ENCODE assay signal across 12 cellular contexts in the genomic region with DNA sequence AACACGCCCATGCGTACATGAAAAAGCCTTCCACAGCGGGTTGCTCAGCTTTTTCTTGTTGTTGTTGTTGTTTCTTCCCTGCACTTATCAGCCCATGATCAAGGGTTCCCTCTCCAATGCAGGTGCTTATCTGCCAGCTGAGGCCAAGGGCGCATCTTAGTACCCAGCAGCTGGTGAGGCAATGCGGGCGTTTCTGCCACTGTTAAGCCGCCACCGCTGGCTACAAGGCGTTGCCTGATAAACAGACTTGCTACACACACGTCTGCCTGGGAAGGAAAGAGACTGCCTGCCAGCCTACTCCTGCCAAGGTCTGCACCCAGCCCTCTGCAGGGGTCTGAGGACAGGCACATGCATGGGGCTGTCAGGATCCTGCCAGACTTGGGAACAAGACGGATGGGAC.
A peak's percentile ranks its signal among the peaks of the same experiment; 100 is the strongest.
DNase-seq lines count a peak whose midpoint lies in the region; ATAC-seq and TF ChIP-seq lines count a peak whose summit lies in the region.
"Had no signal": no experiment of that assay in that cellular context is flagged by ENCODE, and none has a peak within 500 bp of the region (broad histone marks: within the 10 kb centered on the region; RNA-seq: fewer than 3 reads in every experiment).

No MANE protein-coding gene starts in this region.

- TF ChIP-seq CTCF in OCI-LY7 (conservative IDR thresholded peaks at IDR 0.05; ENCODE audit: low read length) (no peak), glutamatergic neuron (IDR thresholded peaks at IDR 0.05; ENCODE audit: partially characterized antibody, unreplicated experiment) (no peak)

- CTCF ChIA-PET in OCI-LY7 (lab: Charles Lee; ENCODE audit: unreplicated experiment): no interaction called here

- peak overlapping the region; percentile 63 for H3K4me2 ChIP-seq in OCI-LY7 (ENCODE audit: low read length)
- H3K4me2 ChIP-seq: BLaER1 had no signal

- no peaks in the 10 kb centered on the region for H3K9me2 ChIP-seq in OCI-LY7 (ENCODE audit: insufficient read depth, low read length)

- no peaks in the 10 kb centered on the region for H3K9me3 Mint-ChIP-seq in central memory CD8-positive, alpha-beta T cell
- peaks cover 4% of the 10 kb centered on the region for H3K9me3 Mint-ChIP-seq in glutamatergic neuron (ENCODE audit: unreplicated experiment)

- H3K4me3 Mint-ChIP-seq in central memory CD8-positive, alpha-beta T cell: no peak overlapping the region
- no peak overlapping the region for H3K4me3 Mint-ChIP-seq in glutamatergic neuron (ENCODE audit: unreplicated experiment)

- no peaks in the 10 kb centered on the region for H4K20me1 ChIP-seq in OCI-LY7 (ENCODE audit: insufficient read depth, low read length)
- H4K20me1 ChIP-seq: BLaER1 had no signal

- no peak overlapping the region for H3K27ac Mint-ChIP-seq in central memory CD8-positive, alpha-beta T cell (ENCODE audit: low read depth)
- H3K27ac Mint-ChIP-seq in glutamatergic neuron (ENCODE audit: unreplicated experiment): no peak overlapping the region

- H3K36me3 ChIP-seq in OCI-LY7 (ENCODE audit: insufficient read depth, low read length): no peaks in the 10 kb centered on the region
- H3K36me3 ChIP-seq: BLaER1 had no signal

- POLR2A ChIA-PET in OCI-LY7 (lab: Charles Lee): interaction anchor here (0.7 to 1.9 kb wide), 2 partner anchors 11 to 14 kb away, joined by 3 to 14 read pairs; no protein-coding TSS in a partner anchor

- intact Hi-C loops in OCI-LY7 (cut with micrococcal nuclease; ENCODE audit: unreplicated experiment): loop anchor here (5.0 to 10.0 kb wide), 2 partner anchors 134 to 201 kb away; no protein-coding TSS in a partner anchor

- peaks cover 19% of the 10 kb centered on the region for H3K4me1 Mint-ChIP-seq in central memory CD8-positive, alpha-beta T cell
- no peaks in the 10 kb centered on the region for H3K4me1 Mint-ChIP-seq in glutamatergic neuron (ENCODE audit: low read depth, unreplicated experiment)

- no peak overlapping the region for H3K4me3 ChIP-seq in OCI-LY7 (ENCODE audit: low read depth, low read length, poor library complexity, severe bottlenecking)
- H3K4me3 ChIP-seq: BLaER1 had no signal

- H3K36me3 Mint-ChIP-seq in central memory CD8-positive, alpha-beta T cell (ENCODE audit: insufficient read depth): no peaks in the 10 kb centered on the region
- no peaks in the 10 kb centered on the region for H3K36me3 Mint-ChIP-seq in glutamatergic neuron (ENCODE audit: unreplicated experiment)

- peak; percentile 32 for ATAC-seq in central memory CD8-positive, alpha-beta T cell (replicated peaks; ENCODE audit: extremely low read depth, poor library complexity, severe bottlenecking)
- ATAC-seq in HG03280 (IDR thresholded peaks at IDR 0.05; ENCODE audit: unreplicated experiment): no peak

- H3K27me3 Mint-ChIP-seq in central memory CD8-positive, alpha-beta T cell: no peaks in the 10 kb centered on the region
- no peaks in the 10 kb centered on the region for H3K27me3 Mint-ChIP-seq in glutamatergic neuron (ENCODE audit: unreplicated experiment)

- no peaks in the 10 kb centered on the region for H3K79me2 ChIP-seq in OCI-LY7 (ENCODE audit: insufficient read depth, low read depth, low read length)

- H3K4me1 ChIP-seq in OCI-LY7 (ENCODE audit: insufficient read depth, low read length, poor library complexity, severe bottlenecking): peaks cover 19% of the 10 kb centered on the region
- H3K4me1 ChIP-seq: BLaER1 had no signal

- H3K27ac ChIP-seq in OCI-LY7 (ENCODE audit: low read depth, low read length, poor library complexity, severe bottlenecking): peak overlapping the region; percentile 62
- H3K27ac ChIP-seq: BLaER1 had no signal

- DNase-seq in OCI-LY7 (ENCODE audit: low spot score) (peak; percentile 27), glutamatergic neuron (no peak), NCI-H526 (lab: John Stamatoyannopoulos, UW) (no peak)
- peak; percentile 5 to 29 for DNase-seq in activated CD4-positive, alpha-beta T cell treated with anti-CD3 and anti-CD28 coated beads, Interleukin-2, amount 50 U/mL, for 4 hours
- DNase-seq in central memory CD8-positive, alpha-beta T cell (ENCODE audit: low spot score in 2 of 2): no peak
- peak; percentile 14 for DNase-seq in stimulated activated CD4-positive, alpha-beta T cell treated with anti-CD3 and anti-CD28 coated beads, Interleukin-4, amount 100 ng/mL, for 1 hour
- no peak for DNase-seq in activated CD4-positive, CD25-positive, alpha-beta regulatory T cell (lab: John Stamatoyannopoulos, UW)
- DNase-seq: islet precursor cell, NCI-H2029, NCI-H774 had no signal

- H2AFZ ChIP-seq in OCI-LY7 (ENCODE audit: low read length): peak overlapping the region; percentile 47; the same call in 1 of the 2 replicates

- H3K9me3 ChIP-seq in OCI-LY7 (ENCODE audit: low read length): no peaks in the 10 kb centered on the region

- BruUV-seq in OCI-LY7 (replicated peaks; lab: Mats Ljungman, UMichigan): no TSS peak

Comparison
In these comparisons a context has a peak if more than half of its experiments do, and no peak if none do; other contexts are left out.
1. DNase-seq: peak in OCI-LY7 (single experiment), activated CD4-positive, alpha-beta T cell treated with anti-CD3 and anti-CD28 coated beads, Interleukin-2, amount 50 U/mL, for 4 hours (2 of 2) and stimulated activated CD4-positive, alpha-beta T cell treated with anti-CD3 and anti-CD28 coated beads, Interleukin-4, amount 100 ng/mL, for 1 hour (single experiment); none in central memory CD8-positive, alpha-beta T cell (0 of 2), activated CD4-positive, CD25-positive, alpha-beta regulatory T cell (0 of 4), glutamatergic neuron (single experiment) and NCI-H526 (0 of 2).